Comparison of ENCODE assay signal across 18 cellular contexts in the genomic region with DNA sequence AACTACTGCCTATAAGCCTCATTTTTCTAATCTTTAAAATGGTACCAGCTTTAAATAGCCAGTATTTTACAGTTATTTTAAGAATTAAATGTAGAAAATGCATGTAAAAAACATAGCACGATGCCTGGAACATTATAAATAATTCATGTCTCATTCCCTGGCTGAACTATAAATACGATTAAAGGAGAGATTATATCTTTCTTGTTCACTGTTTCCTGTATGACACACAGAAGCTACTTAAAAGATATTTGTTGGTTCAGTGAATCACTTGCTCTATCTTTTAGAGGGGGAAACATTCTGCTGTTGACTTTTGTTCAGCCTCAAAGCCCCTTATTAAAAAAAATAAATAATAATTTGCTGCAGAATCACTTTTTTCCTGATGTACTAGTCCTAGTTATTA.
DNase-seq lines count a peak whose midpoint lies in the region; ATAC-seq, FAIRE-seq and TF ChIP-seq lines count a peak whose summit lies in the region.
"Had no signal": no experiment of that assay in that cellular context is flagged by ENCODE, and none has a peak within 500 bp of the region (broad histone marks: within the 10 kb centered on the region; RNA-seq: fewer than 3 reads in every experiment).

No MANE protein-coding gene starts in this region.

- TF ChIP-seq CTCF in fibroblast of pulmonary artery (IDR thresholded peaks at IDR 0.05; ENCODE audit: low read length, missing control alignments): no peak

- H2AFZ ChIP-seq in trophoblast cell (ENCODE audit: insufficient read depth, low read length, poor library complexity): no peak overlapping the region

- H2AK5ac ChIP-seq in trophoblast cell (ENCODE audit: low read length): no peak overlapping the region

- H2BK120ac ChIP-seq in trophoblast cell (ENCODE audit: insufficient read depth, low read length, poor library complexity): no peak overlapping the region

- H2BK12ac ChIP-seq in trophoblast cell (ENCODE audit: low read length): no peak overlapping the region

- H3K18ac ChIP-seq in trophoblast cell (ENCODE audit: low read length): no peak overlapping the region

- no peaks in the 10 kb centered on the region for H3K27me3 ChIP-seq in trophoblast cell (ENCODE audit: insufficient read depth, low read length)
- H3K27me3 ChIP-seq: BE2C had no signal

- no peak overlapping the region for H3K14ac ChIP-seq in trophoblast cell (ENCODE audit: low read length)

- FAIRE-seq in HTR-8/SVneo (lab: Jason Lieb, UNC): no peak
- FAIRE-seq: A204.1, D721Med, GM18507, H1 had no signal

- H4K8ac ChIP-seq in trophoblast cell (ENCODE audit: low read depth, low read length): no peak overlapping the region

- no CpG with 5 or more reads among the region's 2 CpGs for whole genome bisulfite sequencing in trophoblast cell (ENCODE audit: extremely low coverage, insufficient coverage, insufficient read length)

- no peak overlapping the region for H3K23ac ChIP-seq in trophoblast cell (ENCODE audit: low read length)

- H3K79me2 ChIP-seq in trophoblast cell (ENCODE audit: control insufficient read depth, insufficient read depth, low read length, poor library complexity): no peaks in the 10 kb centered on the region

- H3K4me3 ChIP-seq in SK-N-MC (no peak overlapping the region), fibroblast of pulmonary artery (replicated peaks; ENCODE audit: low read depth, low read length) (no peak overlapping the region), trophoblast cell (ENCODE audit: low read depth, low read length) (no peak overlapping the region)
- H3K4me3 ChIP-seq: HAP-1 had no signal

- H3K4ac ChIP-seq in trophoblast cell (ENCODE audit: low read depth, low read length): no peak overlapping the region

- H4K91ac ChIP-seq in trophoblast cell (ENCODE audit: low read depth, low read length): no peak overlapping the region

- no peak for ATAC-seq in GM21515 (IDR thresholded peaks at IDR 0.05; ENCODE audit: unreplicated experiment)

- no peaks in the 10 kb centered on the region for H3K79me1 ChIP-seq in trophoblast cell (ENCODE audit: low read length)

- H3K4me2 ChIP-seq in trophoblast cell (ENCODE audit: low read length): no peak overlapping the region

- H3K9me3 ChIP-seq in SK-N-MC (ENCODE audit: low read depth, low read length) (no peaks in the 10 kb centered on the region), trophoblast cell (ENCODE audit: insufficient read depth, low read depth, low read length) (no peaks in the 10 kb centered on the region)
- H3K9me3 ChIP-seq: BE2C, HAP-1 had no signal

- no peak overlapping the region for H4K12ac ChIP-seq in trophoblast cell (ENCODE audit: low read depth, low read length)

- H3K4me1 ChIP-seq in trophoblast cell (ENCODE audit: control insufficient read depth in 1 of 2, insufficient read depth in 2 of 2, low read length in 2 of 2): no peaks in the 10 kb centered on the region
- H3K4me1 ChIP-seq: BE2C, HAP-1 had no signal

- H2BK5ac ChIP-seq in trophoblast cell (ENCODE audit: low read depth, low read length, poor library complexity): no peak overlapping the region

- no peaks in the 10 kb centered on the region for H3K36me3 ChIP-seq in SK-N-MC (ENCODE audit: insufficient read depth, low read length)
- H3K36me3 ChIP-seq in trophoblast cell (ENCODE audit: control insufficient read depth in 1 of 2, insufficient read depth in 2 of 2, low read length in 2 of 2): no peaks in the 10 kb centered on the region
- H3K36me3 ChIP-seq: BE2C, HAP-1 had no signal

- peak; percentile 25 for DNase-seq in COLO829 (ENCODE audit: low spot score)
- peak; percentile 2 for DNase-seq in HTR-8/SVneo (ENCODE audit: insufficient read length, low spot score)
- DNase-seq in SK-N-MC (ENCODE audit: low read depth, low spot score): peak; percentile 58
- DNase-seq in fibroblast of pulmonary artery (ENCODE audit: low read depth): peak; percentile 16
- no peak for DNase-seq in trophoblast cell
- DNase-seq in OCI-M1 (lab: John Stamatoyannopoulos, UW): no peak
- DNase-seq: BE2C; CD4-positive, alpha-beta memory T cell; COR-L47; DND-41; KG1 had no signal

- H3K27ac ChIP-seq in SK-N-MC (no peak overlapping the region), trophoblast cell (ENCODE audit: low read depth, low read length) (no peak overlapping the region)
- H3K27ac ChIP-seq: C4-2B had no signal

- no peak overlapping the region for H3K9ac ChIP-seq in SK-N-MC (ENCODE audit: insufficient read length)
- H3K9ac ChIP-seq in trophoblast cell (ENCODE audit: low read length): no peak overlapping the region

Comparison
In these comparisons a context has a peak if more than half of its experiments do, and no peak if none do; other contexts are left out.
1. DNase-seq: peak in COLO829 (single experiment), HTR-8/SVneo (single experiment), SK-N-MC (single experiment) and fibroblast of pulmonary artery (single experiment); none in trophoblast cell (0 of 2) and OCI-M1 (single experiment).